Comparison of ENCODE assay signal across 8 cellular contexts in genomic region chr4:1711055-1711905, GRCh38. TPM values are rescaled to one million over a fixed set of nuclear protein-coding genes. Genes with fewer than 3 reads are reported as not detected.
A peak's percentile ranks its signal among the peaks of the same experiment; 100 is the strongest.
DNase-seq lines count a peak whose midpoint lies in the region; ATAC-seq and TF ChIP-seq lines count a peak whose summit lies in the region.

No MANE protein-coding gene starts in this region.

- peak overlapping the region; percentile 99 for H3K9ac ChIP-seq in SK-N-MC (ENCODE audit: insufficient read length)

- H3K4me1 Mint-ChIP-seq in dendritic cell treated with granulocyte-macrophage colony-stimulating factor and Interleukin-4, amounts not matched to agents 40 ng/mL and 50 ng/mL, for 4 days (ENCODE audit: low read depth): peaks cover 69% of the 10 kb centered on the region
- H3K4me1 Mint-ChIP-seq in stimulated activated memory B cell treated with anti-CD40 and anti-IgM and Interleukin-4, amounts not matched to agents 10 μg/mL and 1 μg/mL and 100 μg/mL, for 72 hours: peaks cover 68% of the 10 kb centered on the region

- ATAC-seq in HG02885 (IDR thresholded peaks at IDR 0.05; ENCODE audit: poor library complexity, unreplicated experiment): peak; percentile 2
- peak; percentile 46 for ATAC-seq in left lung
- ATAC-seq in stimulated activated memory B cell treated with anti-CD40 and anti-IgM and Interleukin-4, amounts not matched to agents 10 μg/mL and 1 μg/mL and 100 μg/mL, for 72 hours: no peak

- no peaks in the 10 kb centered on the region for H3K9me3 Mint-ChIP-seq in dendritic cell treated with granulocyte-macrophage colony-stimulating factor and Interleukin-4, amounts not matched to agents 40 ng/mL and 50 ng/mL, for 4 days
- H3K9me3 Mint-ChIP-seq in stimulated activated memory B cell treated with anti-CD40 and anti-IgM and Interleukin-4, amounts not matched to agents 10 μg/mL and 1 μg/mL and 100 μg/mL, for 72 hours: no peaks in the 10 kb centered on the region

- peak overlapping the region; percentile 82 for H3K4me3 Mint-ChIP-seq in dendritic cell treated with granulocyte-macrophage colony-stimulating factor and Interleukin-4, amounts not matched to agents 40 ng/mL and 50 ng/mL, for 4 days
- H3K4me3 Mint-ChIP-seq in stimulated activated memory B cell treated with anti-CD40 and anti-IgM and Interleukin-4, amounts not matched to agents 10 μg/mL and 1 μg/mL and 100 μg/mL, for 72 hours: peak overlapping the region; percentile 91

- H3K9me3 ChIP-seq in SK-N-MC (ENCODE audit: low read depth, low read length) (no peaks in the 10 kb centered on the region), left lung (no peaks in the 10 kb centered on the region)

- H3K4me1 ChIP-seq in left lung: peaks cover 12 to 63% of the 10 kb centered on the region in 2 donors

- peaks cover 31% of the 10 kb centered on the region for H3K36me3 ChIP-seq in SK-N-MC (ENCODE audit: insufficient read depth, low read length)
- H3K36me3 ChIP-seq in left lung: peaks cover 0 to 20% of the 10 kb centered on the region in 2 donors

- intact Hi-C loops in dendritic cell treated with granulocyte-macrophage colony-stimulating factor and Interleukin-4, amounts not matched to agents 40 ng/mL and 50 ng/mL, for 4 days (cut with micrococcal nuclease): loop anchor here (10.0 kb wide), 2 partner anchors 126 to 294 kb away; partner anchors contain the start of gene NELFA
- intact Hi-C loops in left lung (cut with DNase I): no loop called here

- no peaks in the 10 kb centered on the region for H3K27me3 ChIP-seq in left lung

- H3K27ac Mint-ChIP-seq in dendritic cell treated with granulocyte-macrophage colony-stimulating factor and Interleukin-4, amounts not matched to agents 40 ng/mL and 50 ng/mL, for 4 days: peak overlapping the region; percentile 95
- H3K27ac Mint-ChIP-seq in stimulated activated memory B cell treated with anti-CD40 and anti-IgM and Interleukin-4, amounts not matched to agents 10 μg/mL and 1 μg/mL and 100 μg/mL, for 72 hours: peak overlapping the region; percentile 87

- DNase-seq in NCI-H2171 treated with DMSO at 0.1 percent for 48 hours (lab: John Stamatoyannopoulos, UW): peak; percentile 16
- DNase-seq in NCI-H2171 (lab: John Stamatoyannopoulos, UW): no peak
- DNase-seq in SK-N-MC (ENCODE audit: low read depth, low spot score): no peak
- DNase-seq in left lung: peak in 1 of 2 donors; percentile 83
- DNase-seq in COR-L47 (lab: John Stamatoyannopoulos, UW): no peak

- H3K27me3 Mint-ChIP-seq in dendritic cell treated with granulocyte-macrophage colony-stimulating factor and Interleukin-4, amounts not matched to agents 40 ng/mL and 50 ng/mL, for 4 days: no peaks in the 10 kb centered on the region
- H3K27me3 Mint-ChIP-seq in stimulated activated memory B cell treated with anti-CD40 and anti-IgM and Interleukin-4, amounts not matched to agents 10 μg/mL and 1 μg/mL and 100 μg/mL, for 72 hours: no peaks in the 10 kb centered on the region

- H3K4me3 ChIP-seq in SK-N-MC (peak overlapping the region; percentile 99), left lung (peak overlapping the region; percentile 83 to 89)

- peaks cover 71% of the 10 kb centered on the region for H3K36me3 Mint-ChIP-seq in dendritic cell treated with granulocyte-macrophage colony-stimulating factor and Interleukin-4, amounts not matched to agents 40 ng/mL and 50 ng/mL, for 4 days (ENCODE audit: low read depth)
- H3K36me3 Mint-ChIP-seq in stimulated activated memory B cell treated with anti-CD40 and anti-IgM and Interleukin-4, amounts not matched to agents 10 μg/mL and 1 μg/mL and 100 μg/mL, for 72 hours: peaks cover 20% of the 10 kb centered on the region

- H3K27ac ChIP-seq in SK-N-MC (peak overlapping the region; percentile 99), left lung (peak overlapping the region; percentile 99)

- no peak for TF ChIP-seq CTCF in left lung (IDR thresholded peaks at IDR 0.05)

RNA-seq across cellular contexts. Expression of gene SLBP, which starts 0.8 kb away (rescaled TPM):
- 10 to 100 TPM; 39.1 to 42.8 TPM for total RNA-seq in left lung

RNA-seq across cellular contexts. Expression of gene TMEM129, which starts 9.8 kb away (rescaled TPM):
- total RNA-seq in left lung: 10 to 100 TPM; 36.8 to 41.1 TPM

RNA-seq across cellular contexts. Expression of gene TACC3, which starts 10.0 kb away (rescaled TPM):
- 10 to 100 TPM; 20.3 to 28.1 TPM for total RNA-seq in left lung

RNA-seq across cellular contexts. Expression of gene FAM53A, which starts 27.2 kb away (rescaled TPM):
- total RNA-seq in left lung: 1 to 10 TPM; 1.8 to 1.9 TPM
